26 cellular contexts compared by ENCODE assay signal in genomic region chr16:89233678-89234490, GRCh38. TPM values are rescaled to one million over a fixed set of nuclear protein-coding genes. Genes with fewer than 3 reads are reported as not detected.
"Had no signal": no experiment of that assay in that cellular context is flagged by ENCODE, and none has a peak within 500 bp of the region (broad histone marks: within the 10 kb centered on the region; RNA-seq: fewer than 3 reads in every experiment).

No MANE protein-coding gene starts in this region.

- H3K4me3 Mint-ChIP-seq: activated B cell treated with CpG ODN at 0.5 μM for 24 hours; activated CD4-positive, alpha-beta T cell treated with anti-CD3 and anti-CD28 coated beads for 36 hours; activated naive CD8-positive, alpha-beta T cell; activated T-cell treated with anti-CD3 and anti-CD28 coated beads, Interleukin-2, amount 50 U/mL, for 4 hours; effector memory CD8-positive, alpha-beta T cell; memory B cell; nephron; stimulated activated memory B cell treated with anti-CD40 and anti-IgM and Interleukin-4, amounts not matched to agents 10 μg/mL and 1 μg/mL and 100 μg/mL, for 72 hours had no signal

- H3K27me3 Mint-ChIP-seq: activated B cell treated with CpG ODN at 0.5 μM for 24 hours; activated CD4-positive, alpha-beta T cell treated with anti-CD3 and anti-CD28 coated beads for 36 hours; activated naive CD8-positive, alpha-beta T cell; effector memory CD8-positive, alpha-beta T cell; memory B cell; stimulated activated memory B cell treated with anti-CD40 and anti-IgM and Interleukin-4, amounts not matched to agents 10 μg/mL and 1 μg/mL and 100 μg/mL, for 72 hours had no signal

- H3K27ac ChIP-seq: adrenal gland, esophagus muscularis mucosa, stomach, transverse colon, vagina had no signal

- DNase-seq: activated B cell treated with CpG ODN at 0.5 μM for 24 hours; activated CD4-positive, alpha-beta T cell treated with anti-CD3 and anti-CD28 coated beads for 36 hours; activated CD4-positive, alpha-beta T cell treated with anti-CD3 and anti-CD28 coated beads, Interleukin-2, amount 50 U/mL, for 48 hours; activated CD8-positive, alpha-beta memory T cell treated with anti-CD3 and anti-CD28 coated beads, Interleukin-2, amount 50 U/mL, for 48 hours; activated naive CD4-positive, alpha-beta T cell; activated T-cell treated with anti-CD3 and anti-CD28 coated beads, Interleukin-2, amount 50 U/mL, for 4 hours; adrenal gland; central memory CD4-positive, alpha-beta T cell; effector memory CD8-positive, alpha-beta T cell; hippocampal formation; occipital lobe; small intestine; stimulated activated CD4-positive, alpha-beta T cell treated with anti-CD3 and anti-CD28 coated beads, Interleukin-2, amount 100 ng/mL, for 24 hours; stomach; transverse colon had no signal

- ATAC-seq: activated CD4-positive, alpha-beta T cell treated with anti-CD3 and anti-CD28 coated beads for 36 hours; activated T-cell treated with anti-CD3 and anti-CD28 coated beads, Interleukin-2, amount 50 U/mL, for 4 hours; effector memory CD8-positive, alpha-beta T cell; sciatic nerve; stimulated activated memory B cell treated with anti-CD40 and anti-IgM and Interleukin-4, amounts not matched to agents 10 μg/mL and 1 μg/mL and 100 μg/mL, for 72 hours had no signal

- H3K4me1 Mint-ChIP-seq: activated B cell treated with CpG ODN at 0.5 μM for 24 hours, nephron had no signal

- H3K4me3 ChIP-seq: adrenal gland, esophagus muscularis mucosa, stomach, transverse colon, vagina had no signal

- H3K9me3 ChIP-seq: adrenal gland, esophagus muscularis mucosa, stomach, transverse colon, vagina had no signal

- H3K4me1 ChIP-seq: adrenal gland, esophagus muscularis mucosa, stomach, transverse colon, vagina had no signal

- H3K27ac Mint-ChIP-seq: activated B cell treated with CpG ODN at 0.5 μM for 24 hours; activated CD4-positive, alpha-beta T cell treated with anti-CD3 and anti-CD28 coated beads for 36 hours; activated naive CD8-positive, alpha-beta T cell; activated T-helper 2 cell treated with anti-CD3 and anti-CD28 coated beads, Interferon-gamma antibody, Interleukin-2, Interleukin-4, amounts not matched to agents 10 μg/mL and 5 μg/mL and 100 μg/mL, durations not matched to agents 14 hours and 24 hours and 36 hours; effector memory CD8-positive, alpha-beta T cell; memory B cell; nephron; stimulated activated memory B cell treated with anti-CD40 and anti-IgM and Interleukin-4, amounts not matched to agents 10 μg/mL and 1 μg/mL and 100 μg/mL, for 72 hours had no signal

- H3K36me3 ChIP-seq: transverse colon had no signal

- H3K27me3 ChIP-seq: adrenal gland, esophagus muscularis mucosa, stomach, transverse colon, vagina had no signal

- H3K9me3 Mint-ChIP-seq: activated B cell treated with CpG ODN at 0.5 μM for 24 hours; activated T-cell treated with anti-CD3 and anti-CD28 coated beads, Interleukin-2, amount 50 U/mL, for 4 hours; stimulated activated memory B cell treated with anti-CD40 and anti-IgM and Interleukin-4, amounts not matched to agents 10 μg/mL and 1 μg/mL and 100 μg/mL, for 72 hours had no signal

RNA-seq across cellular contexts. Expression of gene SLC22A31, which starts 33.5 kb away (rescaled TPM):
- total RNA-seq: activated B cell treated with CpG ODN at 0.5 μM for 24 hours; activated CD8-positive, alpha-beta memory T cell treated with anti-CD3 and anti-CD28 coated beads for 36 hours; frontal cortex; occipital lobe; temporal lobe; vagina had no signal
